ENCODE assay signal across 9 cellular contexts in the genomic region with DNA sequence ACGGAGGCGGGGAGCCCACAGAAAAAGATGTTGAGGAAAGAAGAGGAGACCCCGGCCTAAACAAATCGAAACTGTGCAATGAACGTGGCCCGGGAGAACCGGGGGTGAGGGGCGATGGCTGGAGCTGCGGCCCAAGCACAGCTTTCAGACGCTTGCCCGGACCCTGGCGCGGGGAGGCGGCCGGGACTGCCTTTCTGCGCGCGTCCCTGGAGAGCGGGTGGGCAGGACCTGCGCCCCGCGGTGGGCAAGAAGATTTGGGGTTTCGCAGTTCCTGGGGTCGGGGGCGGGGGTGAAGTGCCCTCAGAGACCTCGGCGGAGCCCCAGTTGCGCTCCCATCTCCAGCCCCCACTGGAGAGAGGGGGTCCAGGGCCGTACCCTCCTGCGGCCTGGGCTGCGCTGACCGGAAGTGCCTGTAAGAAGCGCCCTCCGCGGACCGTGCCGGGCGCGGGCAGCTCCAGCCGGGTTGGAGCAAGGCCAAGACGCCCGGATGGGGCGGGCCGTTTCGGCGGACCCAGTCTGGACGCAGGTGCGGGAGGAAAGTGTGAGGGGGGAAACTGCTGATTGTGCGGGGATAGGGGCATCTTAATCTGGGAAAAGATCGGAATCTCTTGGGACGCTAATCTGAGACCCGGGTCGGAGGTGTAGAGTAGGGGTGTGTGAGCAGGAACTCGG. TPM values are rescaled to one million over a fixed set of nuclear protein-coding genes. Genes with fewer than 3 reads are reported as not detected.
DNase-seq lines count a peak whose midpoint lies in the region; ATAC-seq and TF ChIP-seq lines count a peak whose summit lies in the region.
"Had no signal": no experiment of that assay in that cellular context is flagged by ENCODE, and none has a peak within 500 bp of the region (broad histone marks: within the 10 kb centered on the region; RNA-seq: fewer than 3 reads in every experiment).

No MANE protein-coding gene starts in this region.

- no peaks in the 10 kb centered on the region for H3K36me3 ChIP-seq in thyroid gland

- ATAC-seq in activated T-cell treated with anti-CD3 and anti-CD28 coated beads, Interleukin-2, amount 50 U/mL, for 72 hours (replicated peaks in 1 of 2): no peak
- no peak for ATAC-seq in memory B cell (ENCODE audit: low read depth)

- H3K4me3 Mint-ChIP-seq in activated T-cell treated with anti-CD3 and anti-CD28 coated beads, Interleukin-2, amount 50 U/mL, for 72 hours: peak overlapping the region; percentile 70
- H3K4me3 Mint-ChIP-seq in MCF 10A (ENCODE audit: unreplicated experiment) (peak overlapping the region; percentile 48), memory B cell (peak overlapping the region; percentile 70)

- no peaks in the 10 kb centered on the region for H3K9me3 Mint-ChIP-seq in activated T-cell treated with anti-CD3 and anti-CD28 coated beads, Interleukin-2, amount 50 U/mL, for 72 hours
- no peaks in the 10 kb centered on the region for H3K9me3 Mint-ChIP-seq in MCF 10A (ENCODE audit: unreplicated experiment)
- no peaks in the 10 kb centered on the region for H3K9me3 Mint-ChIP-seq in memory B cell

- POLR2A ChIA-PET in MCF 10A (lab: Yijun Ruan, JAX): no interaction called here

- peaks cover 94% of the 10 kb centered on the region for H3K27me3 Mint-ChIP-seq in activated T-cell treated with anti-CD3 and anti-CD28 coated beads, Interleukin-2, amount 50 U/mL, for 72 hours (ENCODE audit: low read depth)
- H3K27me3 Mint-ChIP-seq in MCF 10A (ENCODE audit: insufficient read depth, unreplicated experiment): no peaks in the 10 kb centered on the region
- H3K27me3 Mint-ChIP-seq in memory B cell: peaks cover 39% of the 10 kb centered on the region

- H3K4me3 ChIP-seq in thyroid gland (replicated peaks in 1 of 3): peak overlapping the region in 2 of 3 donors; percentile 25 to 28

- CTCF ChIA-PET in MCF 10A (lab: Yijun Ruan, JAX): no interaction called here

- WGBS in thyroid gland, 2 donors: 2 to 4% methylated on average over 35 to 40 of the region's 54 CpGs

- TF ChIP-seq POLR2A in thyroid gland (IDR thresholded peaks at IDR 0.05): no peak

- DNase-seq in activated T-cell treated with anti-CD3 and anti-CD28 coated beads, Interleukin-2, amount 50 U/mL, for 72 hours: no peak
- DNase-seq in activated T-cell treated with anti-CD3 and anti-CD28 coated beads, Interleukin-2, amount 50 U/mL, for 48 hours: no peak
- DNase-seq in MCF 10A (ENCODE audit: unreplicated experiment) (no peak), memory B cell (ENCODE audit: low spot score in 2 of 2) (no peak), thyroid gland (no peak), NCI-H2227 treated with DMSO at 0.1 percent for 48 hours (lab: John Stamatoyannopoulos, UW) (no peak), HUDEP-2 (lab: John Stamatoyannopoulos, UW; ENCODE audit: unreplicated experiment in 76 of 76) (no peak), NCI-H2029 (lab: John Stamatoyannopoulos, UW) (no peak)
- DNase-seq: NCI-H446 treated with DMSO at 0.1 percent for 48 hours had no signal

- no TSS peak for BruUV-seq in MCF 10A (replicated peaks; lab: Mats Ljungman, UMichigan)

- H3K4me1 ChIP-seq in thyroid gland: peaks cover 11 to 17% of the 10 kb centered on the region in 2 donors

- no peak overlapping the region for H3K27ac ChIP-seq in thyroid gland

- H3K36me3 Mint-ChIP-seq in activated T-cell treated with anti-CD3 and anti-CD28 coated beads, Interleukin-2, amount 50 U/mL, for 72 hours (ENCODE audit: insufficient read depth in 2 of 2): no peaks in the 10 kb centered on the region
- H3K36me3 Mint-ChIP-seq in MCF 10A (ENCODE audit: insufficient read depth, unreplicated experiment): no peaks in the 10 kb centered on the region
- no peaks in the 10 kb centered on the region for H3K36me3 Mint-ChIP-seq in memory B cell

- no peak overlapping the region for H3K27ac Mint-ChIP-seq in activated T-cell treated with anti-CD3 and anti-CD28 coated beads, Interleukin-2, amount 50 U/mL, for 72 hours
- H3K27ac Mint-ChIP-seq in MCF 10A (ENCODE audit: low read depth, unreplicated experiment) (no peak overlapping the region), memory B cell (no peak overlapping the region)

- H3K27me3 ChIP-seq in thyroid gland: peaks cover 36% of the 10 kb centered on the region

- H3K4me1 Mint-ChIP-seq in activated T-cell treated with anti-CD3 and anti-CD28 coated beads, Interleukin-2, amount 50 U/mL, for 72 hours (ENCODE audit: low read depth): peaks cover 5% of the 10 kb centered on the region
- H3K4me1 Mint-ChIP-seq in MCF 10A (ENCODE audit: insufficient read depth, unreplicated experiment) (no peaks in the 10 kb centered on the region), memory B cell (peaks cover 3% of the 10 kb centered on the region)

- intact Hi-C loops in MCF 10A (cut with micrococcal nuclease) (no loop called here), thyroid gland (cut with DNase I) (no loop called here)

- TF ChIP-seq CTCF in MCF 10A (IDR thresholded peaks at IDR 0.05; ENCODE audit: unreplicated experiment) (no peak), thyroid gland (IDR thresholded peaks at IDR 0.05) (no peak)

- H3K9me3 ChIP-seq in thyroid gland: no peaks in the 10 kb centered on the region

RNA-seq across cellular contexts. Expression of a gene that starts 11.6 kb away (rescaled TPM):
- not detected for total RNA-seq in activated T-cell treated with anti-CD3 and anti-CD28 coated beads, Interleukin-2, amount 50 U/mL, for 72 hours
- not detected in 2 replicates for total RNA-seq in MCF 10A (2022)
- under 1 TPM in 1 of 4 donors, not detected in 3; 0.11 TPM for total RNA-seq in thyroid gland
